ENCODE assay signal across 14 cellular contexts in genomic region chr10:91061608-91062007, GRCh38.
DNase-seq lines count a peak whose midpoint lies in the region; ATAC-seq and TF ChIP-seq lines count a peak whose summit lies in the region.
"Had no signal": no experiment of that assay in that cellular context is flagged by ENCODE, and none has a peak within 500 bp of the region (broad histone marks: within the 10 kb centered on the region; RNA-seq: fewer than 3 reads in every experiment).

No MANE protein-coding gene starts in this region.

- H3K4ac ChIP-seq in neuronal stem cell (ENCODE audit: low read length) = no peak overlapping the region

- H3K4me1 Mint-ChIP-seq in activated naive CD4-positive, alpha-beta T cell treated with anti-CD3 and anti-CD28 coated beads, Interleukin-2, amount 10 ng/mL, durations not matched to agents 7 days and 5 days = no peaks in the 10 kb centered on the region
- H3K4me1 Mint-ChIP-seq: GM23338 had no signal

- H3K4me2 ChIP-seq in BLaER1 (peak overlapping the region; percentile 37; the same call in 1 of the 2 replicates), DND-41 (ENCODE audit: insufficient read depth, low read length) (no peak overlapping the region), neuronal stem cell (ENCODE audit: insufficient read depth, low read length, poor library complexity, severe bottlenecking) (no peak overlapping the region), mammary epithelial cell (ENCODE audit: insufficient read depth, low read depth, low read length) (no peak overlapping the region)
- H3K4me2 ChIP-seq: GM23338 had no signal

- no peaks in the 10 kb centered on the region for H3K79me1 ChIP-seq in neuronal stem cell (ENCODE audit: low read depth, low read length)

- H3K36me3 ChIP-seq in BLaER1 (no peaks in the 10 kb centered on the region), DND-41 (ENCODE audit: insufficient read depth, low read length) (no peaks in the 10 kb centered on the region), neuronal stem cell (replicated peaks in 1 of 2; ENCODE audit: control insufficient read depth in 2 of 2, insufficient read depth in 2 of 2, low read length in 2 of 2) (no peaks in the 10 kb centered on the region), mammary epithelial cell (ENCODE audit: insufficient read depth, low read length) (no peaks in the 10 kb centered on the region)

- CTCF ChIA-PET in mammary epithelial cell (lab: Charles Lee; ENCODE audit: low non-redundant PET) = no interaction called here
- CTCF ChIA-PET in activated naive CD4-positive, alpha-beta T cell treated with anti-CD3 and anti-CD28 coated beads, Interleukin-2, amount 10 ng/mL, durations not matched to agents 7 days and 5 days (lab: Charles Lee) = no interaction called here

- WGBS in neuronal stem cell (ENCODE audit: extremely low coverage in 2 of 2, insufficient read length in 2 of 2, insufficient replicate concordance in 1 of 2), 2 donors = no CpG with 5 or more reads among the region's 2 CpGs
- 94% methylated on average over 2 of the region's 2 CpGs for WGBS in mammary epithelial cell (ENCODE audit: low coverage, missing lambda C conversion rate)

- H3K9me3 Mint-ChIP-seq in activated naive CD4-positive, alpha-beta T cell treated with anti-CD3 and anti-CD28 coated beads, Interleukin-2, amount 10 ng/mL, durations not matched to agents 7 days and 5 days = no peaks in the 10 kb centered on the region
- H3K9me3 Mint-ChIP-seq: CD4-positive, alpha-beta T cell; GM23338 had no signal

- dilution Hi-C loops in mammary epithelial cell (cut with HindIII; ENCODE audit: low sequenced_read_pairs) = no loop called here

- intact Hi-C loops in mammary epithelial cell (cut with micrococcal nuclease) = no loop called here

- H3K23ac ChIP-seq in neuronal stem cell (ENCODE audit: low read depth, low read length, poor library complexity) = no peak overlapping the region

- H3K79me2 ChIP-seq in DND-41 (ENCODE audit: insufficient read depth, low read length) = no peaks in the 10 kb centered on the region
- H3K79me2 ChIP-seq in mammary epithelial cell (ENCODE audit: insufficient read depth, low read length) = no peaks in the 10 kb centered on the region

- H3K27ac ChIP-seq in BLaER1 (no peak overlapping the region), DND-41 (ENCODE audit: low read length) (peak overlapping the region; percentile 43), neuronal stem cell (replicated peaks; ENCODE audit: low read length) (no peak overlapping the region), mammary epithelial cell (ENCODE audit: insufficient read depth, low read depth, low read length) (no peak overlapping the region)

- peaks cover 4% of the 10 kb centered on the region for H3K27me3 Mint-ChIP-seq in activated naive CD4-positive, alpha-beta T cell treated with anti-CD3 and anti-CD28 coated beads, Interleukin-2, amount 10 ng/mL, durations not matched to agents 7 days and 5 days
- H3K27me3 Mint-ChIP-seq: CD4-positive, alpha-beta T cell had no signal

- DNase-seq in DND-41 = no peak
- DNase-seq in fibroblast of villous mesenchyme (ENCODE audit: low read depth) = peak; percentile 52
- no peak for DNase-seq in neuronal stem cell (ENCODE audit: low spot score)
- no peak for DNase-seq in mammary epithelial cell
- DNase-seq in activated naive CD4-positive, alpha-beta T cell treated with anti-CD3 and anti-CD28 coated beads, Interleukin-2, amount 10 ng/mL, durations not matched to agents 7 days and 5 days = no peak
- DNase-seq: CD4-positive, alpha-beta T cell; DMS79; KG1; NCI-H1092; NCI-H146; NCI-H510A treated with DMSO at 0.1 percent for 48 hours had no signal

- H3K27me3 ChIP-seq in BLaER1 (no peaks in the 10 kb centered on the region), DND-41 (ENCODE audit: insufficient read depth, low read length, poor library complexity) (no peaks in the 10 kb centered on the region), neuronal stem cell (ENCODE audit: control insufficient read depth in 3 of 3, insufficient read depth in 3 of 3, low read depth in 1 of 3, low read length in 3 of 3) (no peaks in the 10 kb centered on the region), mammary epithelial cell (ENCODE audit: insufficient read depth, low read length) (peaks cover 5% of the 10 kb centered on the region)

- H2BK15ac ChIP-seq in neuronal stem cell (ENCODE audit: low read length) = no peak overlapping the region

- no peaks in the 10 kb centered on the region for H3K36me3 Mint-ChIP-seq in activated naive CD4-positive, alpha-beta T cell treated with anti-CD3 and anti-CD28 coated beads, Interleukin-2, amount 10 ng/mL, durations not matched to agents 7 days and 5 days

- H3K9me3 ChIP-seq in BLaER1 = no peaks in the 10 kb centered on the region
- H3K9me3 ChIP-seq in DND-41 (ENCODE audit: insufficient read depth, low read length, severe bottlenecking) = no peaks in the 10 kb centered on the region
- no peaks in the 10 kb centered on the region for H3K9me3 ChIP-seq in neuronal stem cell (replicated peaks in 1 of 2; ENCODE audit: control insufficient read depth in 2 of 2, insufficient read depth in 1 of 2, low read depth in 1 of 2, low read length in 2 of 2)
- no peaks in the 10 kb centered on the region for H3K9me3 ChIP-seq in mammary epithelial cell (replicated peaks; ENCODE audit: insufficient read depth, low read length)

- TF ChIP-seq CTCF in DND-41 (IDR thresholded peaks at IDR 0.05; ENCODE audit: borderline replicate concordance, extremely low read depth, low read length, poor library complexity, severe bottlenecking) (no peak), fibroblast of villous mesenchyme (IDR thresholded peaks at IDR 0.05; ENCODE audit: insufficient read depth, low read depth, low read length) (no peak), mammary epithelial cell (conservative IDR thresholded peaks at IDR 0.05 in 1 of 2, IDR thresholded peaks at IDR 0.05 in 1 of 2; ENCODE audit: extremely low read depth in 1 of 2, insufficient read depth in 1 of 2, low read depth in 1 of 2, low read length in 2 of 2) (no peak)

- no peak overlapping the region for H3K18ac ChIP-seq in neuronal stem cell (ENCODE audit: low read length)

- H2AFZ ChIP-seq in DND-41 (ENCODE audit: low read depth, low read length) = peak overlapping the region; percentile 46
- H2AFZ ChIP-seq in neuronal stem cell (ENCODE audit: low read length) = peak overlapping the region; percentile 25
- no peak overlapping the region for H2AFZ ChIP-seq in mammary epithelial cell (ENCODE audit: low read depth, low read length)
- H2AFZ ChIP-seq: GM23338 had no signal

- no peak overlapping the region for H3K4me3 Mint-ChIP-seq in activated naive CD4-positive, alpha-beta T cell treated with anti-CD3 and anti-CD28 coated beads, Interleukin-2, amount 10 ng/mL, durations not matched to agents 7 days and 5 days
- H3K4me3 Mint-ChIP-seq: CD4-positive, alpha-beta T cell; GM23338 had no signal

- in situ Hi-C loops in mammary epithelial cell (cut with MboI; ENCODE audit: low sequenced_read_pairs in 2 of 2) = no loop called here

- BruUV-seq in mammary epithelial cell (replicated peaks; lab: Mats Ljungman, UMichigan) = no TSS peak

- no peak overlapping the region for H3K14ac ChIP-seq in neuronal stem cell (ENCODE audit: low read length)

- H4K8ac ChIP-seq in neuronal stem cell (ENCODE audit: low read depth, low read length) = no peak overlapping the region

- no peak overlapping the region for H3K9ac ChIP-seq in BLaER1
- no peak overlapping the region for H3K9ac ChIP-seq in DND-41 (ENCODE audit: low read depth, low read length)
- no peak overlapping the region for H3K9ac ChIP-seq in neuronal stem cell (ENCODE audit: low read depth, low read length, poor library complexity)
- no peak overlapping the region for H3K9ac ChIP-seq in mammary epithelial cell (ENCODE audit: insufficient read depth, low read length)

- H2BK12ac ChIP-seq in neuronal stem cell (ENCODE audit: low read length) = no peak overlapping the region

- no peak overlapping the region for H4K91ac ChIP-seq in neuronal stem cell (ENCODE audit: low read depth, low read length, poor library complexity)

- H3K4me1 ChIP-seq in BLaER1 (peaks cover 6% of the 10 kb centered on the region), DND-41 (ENCODE audit: insufficient read depth, low read length) (peaks cover 16% of the 10 kb centered on the region), neuronal stem cell (ENCODE audit: control insufficient read depth in 2 of 2, insufficient read depth in 1 of 2, low read depth in 1 of 2, low read length in 2 of 2) (no peaks in the 10 kb centered on the region), mammary epithelial cell (ENCODE audit: insufficient read depth, low read length) (no peaks in the 10 kb centered on the region)

- no peak overlapping the region for H2AK5ac ChIP-seq in neuronal stem cell (ENCODE audit: low read depth, low read length)

- ATAC-seq in DND-41 (ENCODE audit: insufficient read depth, low read depth) = no peak
- no peak for ATAC-seq in HG03439 (IDR thresholded peaks at IDR 0.05; ENCODE audit: unreplicated experiment)
- ATAC-seq: GM23338 had no signal

- no peak overlapping the region for H2BK120ac ChIP-seq in neuronal stem cell (ENCODE audit: low read depth, low read length)

- no peak overlapping the region for H2BK5ac ChIP-seq in neuronal stem cell (ENCODE audit: low read length)

- H3K4me3 ChIP-seq in BLaER1 = no peak overlapping the region
- H3K4me3 ChIP-seq in DND-41 (ENCODE audit: low read depth in 1 of 2, low read length in 2 of 2) = no peak overlapping the region
- no peak overlapping the region for H3K4me3 ChIP-seq in fibroblast of villous mesenchyme (ENCODE audit: low read depth, low read length)
- H3K4me3 ChIP-seq in neuronal stem cell (ENCODE audit: low read length in 2 of 2) = no peak overlapping the region
- no peak overlapping the region for H3K4me3 ChIP-seq in mammary epithelial cell (replicated peaks in 1 of 3; ENCODE audit: insufficient read depth in 1 of 3, low read depth in 2 of 3, low read length in 3 of 3)
- H3K4me3 ChIP-seq: GM23338 had no signal

- H4K20me1 ChIP-seq in BLaER1 (no peaks in the 10 kb centered on the region), DND-41 (ENCODE audit: insufficient read depth, low read length) (no peaks in the 10 kb centered on the region), mammary epithelial cell (ENCODE audit: insufficient read depth, low read length) (no peaks in the 10 kb centered on the region)

- no peak overlapping the region for H3K27ac Mint-ChIP-seq in activated naive CD4-positive, alpha-beta T cell treated with anti-CD3 and anti-CD28 coated beads, Interleukin-2, amount 10 ng/mL, durations not matched to agents 7 days and 5 days
- H3K27ac Mint-ChIP-seq: CD4-positive, alpha-beta T cell; GM23338 had no signal
